Comparison of ENCODE assay signal across 9 cellular contexts in the genomic region with DNA sequence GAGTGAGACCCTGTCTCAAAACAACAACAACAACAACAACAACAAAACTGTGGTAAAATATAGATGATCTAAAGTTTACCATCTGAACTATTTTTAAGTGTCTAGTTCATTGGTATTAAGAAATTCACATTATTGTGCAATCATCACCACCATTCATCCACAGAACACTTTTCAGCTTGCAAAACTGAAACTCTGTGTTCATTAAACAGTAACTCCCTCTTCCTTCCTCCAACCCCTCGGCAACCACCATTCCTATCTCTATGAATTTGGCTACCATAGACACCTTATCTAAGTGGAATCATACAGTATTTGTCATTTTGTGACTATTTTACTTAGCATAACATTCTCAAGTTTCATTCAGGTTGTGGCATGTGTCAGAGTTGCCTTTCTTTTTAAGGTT. TPM values are rescaled to one million over a fixed set of nuclear protein-coding genes. Genes with fewer than 3 reads are reported as not detected.
DNase-seq lines count a peak whose midpoint lies in the region; ATAC-seq and TF ChIP-seq lines count a peak whose summit lies in the region.
"Had no signal": no experiment of that assay in that cellular context is flagged by ENCODE, and none has a peak within 500 bp of the region (broad histone marks: within the 10 kb centered on the region; RNA-seq: fewer than 3 reads in every experiment).

No MANE protein-coding gene starts in this region.

- H3K9ac ChIP-seq in BLaER1 (no peak overlapping the region), skeletal muscle tissue (ENCODE audit: low read depth in 1 of 3, low read length in 3 of 3) (no peak overlapping the region)

- peak overlapping the region; percentile 65 to 79 for H3K27ac Mint-ChIP-seq in effector memory CD8-positive, alpha-beta T cell
- H3K27ac Mint-ChIP-seq: activated naive CD4-positive, alpha-beta T cell treated with anti-CD3 and anti-CD28 coated beads, Interleukin-2, amount 50 U/mL, for 24 hours had no signal

- 0 out of 2 replicates have a peak overlapping the region, but pooled peaks have one; percentile 4 for H3K4me2 ChIP-seq in BLaER1

- H3K27me3 ChIP-seq in BLaER1 (no peaks in the 10 kb centered on the region), skeletal muscle tissue (ENCODE audit: control insufficient read depth in 3 of 3, insufficient read depth in 3 of 3, low read length in 3 of 3) (no peaks in the 10 kb centered on the region), thyroid gland (no peaks in the 10 kb centered on the region)

- no peak for TF ChIP-seq POLR2A in thyroid gland (IDR thresholded peaks at IDR 0.05)

- H3K4me3 ChIP-seq in BLaER1 (no peak overlapping the region), skeletal muscle tissue (ENCODE audit: low read length in 3 of 3) (peak overlapping the region in 1 of 3 donors; percentile 6), thyroid gland (replicated peaks in 1 of 3) (no peak overlapping the region)

- no peaks in the 10 kb centered on the region for H3K9me3 Mint-ChIP-seq in effector memory CD8-positive, alpha-beta T cell
- H3K9me3 Mint-ChIP-seq: activated naive CD4-positive, alpha-beta T cell treated with anti-CD3 and anti-CD28 coated beads, Interleukin-2, amount 50 U/mL, for 24 hours had no signal

- H4K20me1 ChIP-seq in BLaER1, result peaks cover 17% of the 10 kb centered on the region; the same call in 1 of the 2 replicates

- H3K4me1 ChIP-seq in BLaER1 (no peaks in the 10 kb centered on the region; the same call in 1 of the 2 replicates), skeletal muscle tissue (ENCODE audit: control insufficient read depth in 3 of 3, insufficient read depth in 3 of 3, low read length in 3 of 3) (peaks cover 32 to 37% (median 34%) of the 10 kb centered on the region in 3 donors), thyroid gland (peaks cover 44 to 45% of the 10 kb centered on the region in 2 donors)

- H3K27ac ChIP-seq in BLaER1 (no peak overlapping the region), skeletal muscle tissue (ENCODE audit: low read depth, low read length) (peak overlapping the region; percentile 42), thyroid gland (peak overlapping the region in 1 of 3 donors; percentile 44)

- peak; percentile 70 to 79 for DNase-seq in Kasumi-1 (lab: John Stamatoyannopoulos, UW)
- DNase-seq in effector memory CD8-positive, alpha-beta T cell, result no peak
- DNase-seq in thyroid gland, result no peak
- no peak for DNase-seq in stimulated activated CD4-positive, alpha-beta T cell treated with anti-CD3 and anti-CD28 coated beads, Interleukin-2, amount 100 ng/mL, for 48 hours

- peak; percentile 77 for ATAC-seq in GM21381 (IDR thresholded peaks at IDR 0.05; ENCODE audit: unreplicated experiment)
- peak; percentile 71 for ATAC-seq in effector memory CD8-positive, alpha-beta T cell (replicated peaks)
- ATAC-seq in HG03442 (IDR thresholded peaks at IDR 0.05; ENCODE audit: unreplicated experiment), result no peak

- TF ChIP-seq CTCF in thyroid gland (IDR thresholded peaks at IDR 0.05), result no peak

- H3K36me3 ChIP-seq in BLaER1 (no peaks in the 10 kb centered on the region), skeletal muscle tissue (ENCODE audit: control insufficient read depth in 3 of 3, insufficient read depth in 3 of 3, low read length in 3 of 3) (no peaks in the 10 kb centered on the region), thyroid gland (no peaks in the 10 kb centered on the region)

- H3K4me3 Mint-ChIP-seq in effector memory CD8-positive, alpha-beta T cell, result peak overlapping the region; percentile 23 to 43
- H3K4me3 Mint-ChIP-seq: activated naive CD4-positive, alpha-beta T cell treated with anti-CD3 and anti-CD28 coated beads, Interleukin-2, amount 50 U/mL, for 24 hours had no signal

- H3K36me3 Mint-ChIP-seq in effector memory CD8-positive, alpha-beta T cell (ENCODE audit: insufficient read depth), result no peaks in the 10 kb centered on the region

- 45 to 51% methylated on average over 1 of the region's 1 CpG for WGBS in thyroid gland, 2 donors

- no peaks in the 10 kb centered on the region for H3K9me3 ChIP-seq in BLaER1
- H3K9me3 ChIP-seq in skeletal muscle tissue (ENCODE audit: control insufficient read depth in 3 of 3, low read length in 3 of 3), result no peaks in the 10 kb centered on the region
- no peaks in the 10 kb centered on the region for H3K9me3 ChIP-seq in thyroid gland

- H3K27me3 Mint-ChIP-seq in effector memory CD8-positive, alpha-beta T cell, result no peaks in the 10 kb centered on the region
- H3K27me3 Mint-ChIP-seq: activated naive CD4-positive, alpha-beta T cell treated with anti-CD3 and anti-CD28 coated beads, Interleukin-2, amount 50 U/mL, for 24 hours had no signal

- peaks cover 45 to 46% of the 10 kb centered on the region in 2 donors for H3K4me1 Mint-ChIP-seq in effector memory CD8-positive, alpha-beta T cell (ENCODE audit: low read depth in 2 of 2)

- intact Hi-C loops in thyroid gland (cut with DNase I), result no loop called here

RNA-seq across cellular contexts. Expression of gene KAT2B, which starts 20.7 kb away (rescaled TPM):
- 8.4 TPM for total RNA-seq in skeletal muscle tissue
- 100 to 1,000 TPM in 1 of 4 donors, 10 to 100 TPM in 3; 57.2 to 122 (median 74.9) TPM for total RNA-seq in thyroid gland

RNA-seq across cellular contexts. Expression of gene PP2D1, which starts 48.9 kb away (rescaled TPM):
- not detected for total RNA-seq in skeletal muscle tissue
- not detected for total RNA-seq in thyroid gland

Comparison
In these comparisons a context has a peak if more than half of its experiments do, and no peak if none do; other contexts are left out.
1. DNase-seq: peak in Kasumi-1 (2 of 2); none in effector memory CD8-positive, alpha-beta T cell (0 of 3), thyroid gland (0 of 2) and stimulated activated CD4-positive, alpha-beta T cell treated with anti-CD3 and anti-CD28 coated beads, Interleukin-2, amount 100 ng/mL, for 48 hours (0 of 2).